34 cellular contexts compared by ENCODE assay signal in genomic region chr4:95830647-95831046, GRCh38. TPM values are rescaled to one million over a fixed set of nuclear protein-coding genes. Genes with fewer than 3 reads are reported as not detected.
"Had no signal": no experiment of that assay in that cellular context is flagged by ENCODE, and none has a peak within 500 bp of the region (broad histone marks: within the 10 kb centered on the region; RNA-seq: fewer than 3 reads in every experiment).

No MANE protein-coding gene starts in this region.

- H3K4me1 Mint-ChIP-seq: activated B cell treated with CpG ODN at 0.5 μM for 24 hours; activated CD4-positive, alpha-beta T cell treated with anti-CD3 and anti-CD28 coated beads, Interleukin-2, amount 10 ng/mL, durations not matched to agents 24 days and 14 days; activated T-helper 17 cell treated with anti-CD3 and anti-CD28 coated beads, Interleukin-2, amount 50 U/mL, for 72 hours; central memory CD8-positive, alpha-beta T cell; T-cell had no signal

- H3K36me3 ChIP-seq: SJSA1 had no signal

- H3K9me3 ChIP-seq: SJSA1 had no signal

- H3K27ac Mint-ChIP-seq: activated B cell treated with CpG ODN at 0.5 μM for 24 hours; activated CD4-positive, alpha-beta T cell treated with anti-CD3 and anti-CD28 coated beads, Interleukin-2, amount 10 ng/mL, durations not matched to agents 24 days and 14 days; activated naive CD4-positive, alpha-beta T cell treated with anti-CD3 and anti-CD28 coated beads for 36 hours; activated naive CD8-positive, alpha-beta T cell; activated T-helper 17 cell treated with anti-CD3 and anti-CD28 coated beads, Interleukin-2, amount 50 U/mL, for 72 hours; brain; T-cell had no signal

- H3K4me1 ChIP-seq: SJSA1 had no signal

- H3K4me3 ChIP-seq: K562, SJSA1 had no signal

- H3K36me3 Mint-ChIP-seq: activated naive CD8-positive, alpha-beta T cell; brain; T-cell had no signal

- H3K27me3 Mint-ChIP-seq: activated B cell treated with CpG ODN at 0.5 μM for 24 hours; activated CD4-positive, alpha-beta T cell treated with anti-CD3 and anti-CD28 coated beads, Interleukin-2, amount 10 ng/mL, durations not matched to agents 24 days and 14 days; activated naive CD8-positive, alpha-beta T cell; activated T-helper 17 cell treated with anti-CD3 and anti-CD28 coated beads, Interleukin-2, amount 50 U/mL, for 72 hours; central memory CD8-positive, alpha-beta T cell; T-cell had no signal

- H3K27me3 ChIP-seq: SJSA1 had no signal

- H3K27ac ChIP-seq: SJSA1 had no signal

- DNase-seq: activated B cell treated with CpG ODN at 0.5 μM for 24 hours; activated CD4-positive, alpha-beta T cell treated with anti-CD3 and anti-CD28 coated beads for 1 hour; activated CD4-positive, alpha-beta T cell treated with anti-CD3 and anti-CD28 coated beads, Interleukin-2, amount 10 ng/mL, durations not matched to agents 24 days and 14 days; activated CD4-positive, alpha-beta T cell treated with anti-CD3 and anti-CD28 coated beads, Interleukin-2, amount 50 U/mL, for 48 hours; activated CD8-positive, alpha-beta memory T cell treated with anti-CD3 and anti-CD28 coated beads for 24 hours; activated gamma-delta T cell; activated naive CD4-positive, alpha-beta T cell treated with anti-CD3 and anti-CD28 coated beads for 36 hours; activated T-cell treated with anti-CD3 and anti-CD28 coated beads, Interleukin-2, amount 50 U/mL, for 4 hours; amygdala; cortex of kidney; Karpas-422; NCI-H1417; NCI-H1694; NCI-H2029; NCI-H2107; NCI-H345; NCI-H510A treated with DMSO at 0.1 percent for 48 hours; NCI-H69; NK-92 treated with Interleukin-12 subunit alpha and Interleukin-12 subunit beta, amount 100 ng/mL, for 24 hours; SHP77; T-cell; T-helper 2 cell; T1000 had no signal

- ATAC-seq: activated T-cell treated with anti-CD3 and anti-CD28 coated beads, Interleukin-2, amount 50 U/mL, for 4 hours; activated T-helper 17 cell treated with anti-CD3 and anti-CD28 coated beads, Interleukin-2, amount 50 U/mL, for 72 hours; K562; Panc1; SK-N-SH treated with all-trans-retinoic acid at 6 μM for 48 hours; T-cell had no signal

- H3K4me3 Mint-ChIP-seq: activated B cell treated with CpG ODN at 0.5 μM for 24 hours; activated CD4-positive, alpha-beta T cell treated with anti-CD3 and anti-CD28 coated beads, Interleukin-2, amount 10 ng/mL, durations not matched to agents 24 days and 14 days; activated naive CD4-positive, alpha-beta T cell treated with anti-CD3 and anti-CD28 coated beads for 36 hours; activated naive CD8-positive, alpha-beta T cell; activated T-cell treated with anti-CD3 and anti-CD28 coated beads, Interleukin-2, amount 50 U/mL, for 4 hours; activated T-helper 17 cell treated with anti-CD3 and anti-CD28 coated beads, Interleukin-2, amount 50 U/mL, for 72 hours; brain; central memory CD8-positive, alpha-beta T cell; T-cell had no signal

- H3K9me3 Mint-ChIP-seq: activated CD4-positive, alpha-beta T cell treated with anti-CD3 and anti-CD28 coated beads, Interleukin-2, amount 10 ng/mL, durations not matched to agents 24 days and 14 days; activated naive CD4-positive, alpha-beta T cell treated with anti-CD3 and anti-CD28 coated beads for 36 hours; activated T-helper 17 cell treated with anti-CD3 and anti-CD28 coated beads, Interleukin-2, amount 50 U/mL, for 72 hours had no signal

RNA-seq across cellular contexts. Expression of gene PDHA2, which starts 9.2 kb away (rescaled TPM):
- total RNA-seq: activated B cell treated with CpG ODN at 0.5 μM for 24 hours; activated CD4-positive, alpha-beta T cell treated with anti-CD3 and anti-CD28 coated beads, Interleukin-2, amount 10 ng/mL, durations not matched to agents 24 days and 14 days; activated naive CD4-positive, alpha-beta T cell treated with anti-CD3 and anti-CD28 coated beads for 36 hours; activated T-cell treated with anti-CD3 and anti-CD28 coated beads, Interleukin-2, amount 50 U/mL, for 4 hours; activated T-helper 17 cell treated with anti-CD3 and anti-CD28 coated beads, Interleukin-2, amount 50 U/mL, for 72 hours; astrocyte; K562; M059J; OCI-LY7; SJSA1; T-cell had no signal
- polyA plus RNA-seq: K562 had no signal
